Comparison of ENCODE assay signal across 1 cellular context in genomic region chr13:90918551-90918950, GRCh38.
TF ChIP-seq lines count a peak whose summit lies in the region.

No MANE protein-coding gene starts in this region.

TF ChIP-seq in H1, 55 proteins besides CTCF, POLR2A, EP300 and RAD21 (continued from another document):
- TF ChIP-seq CHD2 (IDR thresholded peaks at IDR 0.05; ENCODE audit: low read length): no peak
- TF ChIP-seq POLR2AphosphoS5 (IDR thresholded peaks at IDR 0.05; ENCODE audit: low read depth, low read length): no peak
- TF ChIP-seq CHD1 (IDR thresholded peaks at IDR 0.05; ENCODE audit: low read depth, low read length): no peak
- TF ChIP-seq CHD7 (IDR thresholded peaks at IDR 0.05; ENCODE audit: insufficient replicate concordance, low read length): no peak
